8 cellular contexts compared by ENCODE assay signal in the genomic region with DNA sequence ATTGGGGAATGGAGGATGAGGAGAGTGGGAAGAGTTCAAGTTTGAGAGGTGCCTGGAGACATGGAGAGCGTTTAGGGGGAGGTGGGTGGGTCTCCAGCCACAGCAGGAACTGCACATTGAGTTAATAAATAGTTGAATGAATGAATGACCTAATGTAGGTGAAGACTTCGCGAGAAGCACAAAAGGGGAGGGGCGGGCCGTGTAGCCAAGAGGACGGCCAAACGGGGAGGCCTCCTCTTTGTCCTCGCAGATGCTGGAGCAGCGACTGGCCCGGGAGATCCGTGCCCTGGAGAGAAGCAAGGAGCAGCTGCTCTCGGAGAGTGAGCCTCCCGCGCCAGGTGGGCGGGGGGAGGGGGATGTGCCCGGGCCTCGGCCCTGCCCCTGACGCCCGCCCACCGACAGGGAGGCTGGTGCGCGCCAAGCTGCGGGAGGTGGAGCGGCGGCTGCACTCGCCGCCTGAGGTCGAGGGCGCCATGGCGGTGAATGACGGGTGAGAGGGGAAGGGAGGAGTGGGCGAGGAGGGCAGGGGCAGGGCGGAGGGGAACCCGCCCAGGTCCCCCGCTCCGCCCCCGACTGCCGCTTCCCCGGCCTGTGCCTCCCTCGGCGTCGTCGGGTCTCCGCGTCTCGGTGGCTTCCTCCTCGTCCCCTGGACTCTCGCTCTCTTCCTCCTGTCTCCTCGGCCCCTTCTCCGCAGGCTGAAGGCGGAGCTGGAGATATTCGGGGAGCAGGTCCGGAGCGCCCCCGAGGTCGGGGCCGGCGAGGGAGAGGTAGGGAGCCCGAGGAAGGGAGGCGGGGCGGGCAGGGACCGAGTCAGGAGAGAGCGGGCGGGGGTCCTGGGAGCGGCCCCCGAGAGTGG. TPM values are rescaled to one million over a fixed set of nuclear protein-coding genes. Genes with fewer than 3 reads are reported as not detected.
DNase-seq lines count a peak whose midpoint lies in the region; ATAC-seq and TF ChIP-seq lines count a peak whose summit lies in the region.

No MANE protein-coding gene starts in this region.

- intact Hi-C loops in sciatic nerve (cut with DNase I) = no loop called here

- DNase-seq in DMS 273 (lab: John Stamatoyannopoulos, UW; ENCODE audit: unreplicated experiment) = peak; percentile 97
- peak; percentile 71 for DNase-seq in HuH-7.5 (ENCODE audit: low spot score)
- peak; percentile 62 to 81 (median 78) for DNase-seq in Peyer's patch
- peak; percentile 55 for DNase-seq in activated effector memory CD4-positive, alpha-beta T cell treated with Interleukin-2 at 50 U/mL for 16 hours
- peak; percentile 58 to 64 for DNase-seq in cardiac muscle cell (ENCODE audit: low read depth in 1 of 2, low spot score in 1 of 2)
- no peak for DNase-seq in sciatic nerve (ENCODE audit: low spot score)
- DNase-seq in COLO829 (ENCODE audit: low spot score) = no peak

- H3K27me3 ChIP-seq in Peyer's patch = no peaks in the 10 kb centered on the region
- no peaks in the 10 kb centered on the region for H3K27me3 ChIP-seq in cardiac muscle cell

- TF ChIP-seq POLR2A in Peyer's patch (IDR thresholded peaks at IDR 0.05) = no peak

- H3K27ac ChIP-seq in Peyer's patch (peak overlapping the region; percentile 54 to 78 (median 65)), cardiac muscle cell (no peak overlapping the region)

- TF ChIP-seq CTCF in Peyer's patch (IDR thresholded peaks at IDR 0.05) = peak in 3 of 6 experiments; percentile 18 to 24 (median 20)
- no peak for TF ChIP-seq CTCF in cardiac muscle cell (IDR thresholded peaks at IDR 0.05; ENCODE audit: low read depth, low read length)

- H3K4me1 ChIP-seq in Peyer's patch (peaks cover 0 to 7% (median 0%) of the 10 kb centered on the region in 4 donors), cardiac muscle cell (ENCODE audit: low read depth) (no peaks in the 10 kb centered on the region)

- ATAC-seq in GM21423 (IDR thresholded peaks at IDR 0.05; ENCODE audit: unreplicated experiment) (peak; percentile 70), sciatic nerve (peak; percentile 74)

- H3K36me3 ChIP-seq in Peyer's patch (no peaks in the 10 kb centered on the region), cardiac muscle cell (no peaks in the 10 kb centered on the region)

- H3K9me3 ChIP-seq in Peyer's patch (no peaks in the 10 kb centered on the region), cardiac muscle cell (ENCODE audit: low read depth) (no peaks in the 10 kb centered on the region)

- peak overlapping the region; percentile 57 to 82 (median 68) for H3K4me3 ChIP-seq in Peyer's patch
- H3K4me3 ChIP-seq in cardiac muscle cell = peak overlapping the region; percentile 38

RNA-seq across cellular contexts. Expression of a gene that starts 12.9 kb away (rescaled TPM):
- total RNA-seq in Peyer's patch (1 to 10 TPM in 1 of 4 donors, not detected in 3; 1.9 TPM), cardiac muscle cell (0.99 and 3.2 TPM in 2 replicates), sciatic nerve (3.9 TPM)
- polyA plus RNA-seq in cardiac muscle cell = 6.6 and 7.2 TPM in 2 replicates

RNA-seq across cellular contexts. Expression of a gene that starts 21.1 kb away (rescaled TPM):
- 10 to 100 TPM; 20.6 to 59.4 (median 47.1) TPM for total RNA-seq in Peyer's patch
- 14.6 and 22.8 TPM in 2 replicates for total RNA-seq in cardiac muscle cell
- 21.0 and 32.2 TPM in 2 replicates for polyA plus RNA-seq in cardiac muscle cell
- 45.4 TPM for total RNA-seq in sciatic nerve

Comparison
In these comparisons a context has a peak if more than half of its experiments do, and no peak if none do; other contexts are left out.
1. DNase-seq: peak in DMS 273 (single experiment), HuH-7.5 (single experiment), Peyer's patch (3 of 3), activated effector memory CD4-positive, alpha-beta T cell treated with Interleukin-2 at 50 U/mL for 16 hours (single experiment) and cardiac muscle cell (2 of 2); none in sciatic nerve (single experiment) and COLO829 (single experiment).